15 cellular contexts compared by ENCODE assay signal in genomic region chr9:116313638-116314037, GRCh38.
DNase-seq lines count a peak whose midpoint lies in the region; ATAC-seq and TF ChIP-seq lines count a peak whose summit lies in the region.
"Had no signal": no experiment of that assay in that cellular context is flagged by ENCODE, and none has a peak within 500 bp of the region (broad histone marks: within the 10 kb centered on the region; RNA-seq: fewer than 3 reads in every experiment).

No MANE protein-coding gene starts in this region.

- H3K4me1 Mint-ChIP-seq in neural progenitor cell (peaks cover 19% of the 10 kb centered on the region), CD14-positive monocyte (no peaks in the 10 kb centered on the region)
- no peaks in the 10 kb centered on the region for H3K4me1 Mint-ChIP-seq in activated CD8-positive, alpha-beta T cell treated with anti-CD3 and anti-CD28 coated beads for 36 hours (ENCODE audit: low read depth)

- no peak overlapping the region for H3K27ac Mint-ChIP-seq in neural progenitor cell
- H3K27ac Mint-ChIP-seq in activated CD8-positive, alpha-beta T cell treated with anti-CD3 and anti-CD28 coated beads for 36 hours: no peak overlapping the region
- H3K27ac Mint-ChIP-seq in CD14-positive monocyte: no peak overlapping the region

- H4K20me1 ChIP-seq in GM23248 (ENCODE audit: insufficient read depth): no peaks in the 10 kb centered on the region
- no peaks in the 10 kb centered on the region for H4K20me1 ChIP-seq in PC-9 (ENCODE audit: insufficient read depth)
- peaks cover 19% of the 10 kb centered on the region for H4K20me1 ChIP-seq in neural progenitor cell (ENCODE audit: low read depth)

- CTCF ChIA-PET in PC-9 (lab: Charles Lee): no interaction called here
- CTCF ChIA-PET in activated CD8-positive, alpha-beta T cell treated with anti-CD3 and anti-CD28 coated beads for 36 hours (lab: Charles Lee): no interaction called here

- H3K4me3 Mint-ChIP-seq in neural progenitor cell (no peak overlapping the region), CD14-positive monocyte (no peak overlapping the region)
- no peak overlapping the region for H3K4me3 Mint-ChIP-seq in activated CD8-positive, alpha-beta T cell treated with anti-CD3 and anti-CD28 coated beads for 36 hours

- H3F3A ChIP-seq in GM23248 (ENCODE audit: insufficient read depth): peaks cover 42% of the 10 kb centered on the region; the same call in 1 of the 2 replicates
- no peaks in the 10 kb centered on the region for H3F3A ChIP-seq in PC-9 (ENCODE audit: insufficient read depth, low read depth)
- H3F3A ChIP-seq in neural progenitor cell (ENCODE audit: low read depth): no peaks in the 10 kb centered on the region

- H3K36me3 Mint-ChIP-seq in neural progenitor cell (peaks cover 15% of the 10 kb centered on the region), CD14-positive monocyte (no peaks in the 10 kb centered on the region)
- H3K36me3 Mint-ChIP-seq in activated CD8-positive, alpha-beta T cell treated with anti-CD3 and anti-CD28 coated beads for 36 hours (ENCODE audit: low read depth): no peaks in the 10 kb centered on the region

- POLR2A ChIA-PET in PC-9 (lab: Charles Lee; ENCODE audit: unreplicated experiment): no interaction called here
- POLR2A ChIA-PET in activated CD8-positive, alpha-beta T cell treated with anti-CD3 and anti-CD28 coated beads for 36 hours (lab: Charles Lee): no interaction called here

- H3K4me2 ChIP-seq in GM23248 (ENCODE audit: unreplicated experiment) (no peak overlapping the region), PC-9 (no peak overlapping the region), neural progenitor cell (no peak overlapping the region)

- intact Hi-C loops in PC-9 (cut with micrococcal nuclease; ENCODE audit: unreplicated experiment): loop anchor here (10.0 kb wide), 1 partner anchor 719 kb away; no protein-coding TSS in a partner anchor
- intact Hi-C loops in activated CD8-positive, alpha-beta T cell treated with anti-CD3 and anti-CD28 coated beads for 36 hours (cut with micrococcal nuclease): no loop called here
- intact Hi-C loops in CD14-positive monocyte (cut with micrococcal nuclease): no loop called here

- H3K27me3 Mint-ChIP-seq in neural progenitor cell (ENCODE audit: insufficient read depth, low read depth) (peaks cover 24% of the 10 kb centered on the region), CD14-positive monocyte (ENCODE audit: low read depth in 3 of 3) (peaks cover 0 to 4% (median 4%) of the 10 kb centered on the region in 3 donors)
- no peaks in the 10 kb centered on the region for H3K27me3 Mint-ChIP-seq in activated CD8-positive, alpha-beta T cell treated with anti-CD3 and anti-CD28 coated beads for 36 hours

- H3K27ac ChIP-seq in GM23248: no peak overlapping the region
- H3K27ac ChIP-seq in PC-9: no peak overlapping the region
- no peak overlapping the region for H3K27ac ChIP-seq in neural progenitor cell
- H3K27ac ChIP-seq: esophagus squamous epithelium, heart left ventricle, right atrium auricular region had no signal

- in situ Hi-C loops in GM23248 (cut with MboI): no loop called here

- H3K27me3 ChIP-seq in GM23248 (replicated peaks; ENCODE audit: insufficient read depth) (no peaks in the 10 kb centered on the region), PC-9 (ENCODE audit: insufficient read depth, low read depth) (no peaks in the 10 kb centered on the region), neural progenitor cell (peaks cover 72% of the 10 kb centered on the region)
- H3K27me3 ChIP-seq: esophagus squamous epithelium, heart left ventricle, right atrium auricular region had no signal

- peaks cover 27% of the 10 kb centered on the region for H3K36me3 ChIP-seq in GM23248 (ENCODE audit: low read depth)
- no peaks in the 10 kb centered on the region for H3K36me3 ChIP-seq in PC-9 (ENCODE audit: low read depth)
- no peaks in the 10 kb centered on the region for H3K36me3 ChIP-seq in neural progenitor cell
- H3K36me3 ChIP-seq: esophagus squamous epithelium, heart left ventricle, right atrium auricular region had no signal

- H3K9ac ChIP-seq in GM23248: no peak overlapping the region
- no peak overlapping the region for H3K9ac ChIP-seq in neural progenitor cell

- H3K79me2 ChIP-seq in GM23248 (ENCODE audit: insufficient read depth): no peaks in the 10 kb centered on the region
- H3K79me2 ChIP-seq in PC-9 (ENCODE audit: low read depth): no peaks in the 10 kb centered on the region
- H3K79me2 ChIP-seq in neural progenitor cell (ENCODE audit: low read depth): no peaks in the 10 kb centered on the region

- ATAC-seq in activated CD8-positive, alpha-beta T cell treated with anti-CD3 and anti-CD28 coated beads for 36 hours: no peak
- ATAC-seq: heart left ventricle had no signal

- DNase-seq in GM23248 (peak; percentile 46), PC-9 (no peak), cardiac fibroblast (ENCODE audit: low read depth in 2 of 2) (peak in 1 of 2 donors; percentile 31), neural progenitor cell (ENCODE audit: low spot score) (no peak), kidney tubule cell (ENCODE audit: low spot score) (no peak), CD14-positive monocyte (ENCODE audit: low spot score) (no peak), amygdala (lab: John Stamatoyannopoulos, UW) (no peak)
- DNase-seq in activated CD8-positive, alpha-beta T cell treated with anti-CD3 and anti-CD28 coated beads for 36 hours: no peak
- DNase-seq: DMS79, esophagus squamous epithelium, heart left ventricle, NCI-H1417 treated with DMSO at 0.1 percent for 48 hours, nucleus accumbens, T1000 had no signal

- H2AFZ ChIP-seq in GM23248 (no peak overlapping the region), PC-9 (no peak overlapping the region), neural progenitor cell (replicated peaks) (no peak overlapping the region)

- H3K9me3 Mint-ChIP-seq in neural progenitor cell: peaks cover 5% of the 10 kb centered on the region
- no peaks in the 10 kb centered on the region for H3K9me3 Mint-ChIP-seq in activated CD8-positive, alpha-beta T cell treated with anti-CD3 and anti-CD28 coated beads for 36 hours
- peaks cover 0 to 4% (median 2%) of the 10 kb centered on the region in 7 donors for H3K9me3 Mint-ChIP-seq in CD14-positive monocyte

- BruUV-seq in PC-9 (replicated peaks; lab: Mats Ljungman, UMichigan): no TSS peak

- TF ChIP-seq CTCF in PC-9 (conservative IDR thresholded peaks at IDR 0.05) (peak; percentile 26; the same call in 1 of the 2 replicates), cardiac fibroblast (IDR thresholded peaks at IDR 0.05; ENCODE audit: low read depth, low read length) (peak; percentile 31), neural progenitor cell (IDR thresholded peaks at IDR 0.05) (peak; percentile 24), CD14-positive monocyte (IDR thresholded peaks at IDR 0.05) (no peak)
- no peak for TF ChIP-seq CTCF in activated CD8-positive, alpha-beta T cell treated with anti-CD3 and anti-CD28 coated beads for 36 hours (IDR thresholded peaks at IDR 0.05)

- H3K4me1 ChIP-seq in GM23248 (ENCODE audit: insufficient read depth) (peaks cover 6% of the 10 kb centered on the region; the same call in 1 of the 2 replicates), PC-9 (replicated peaks; ENCODE audit: insufficient read depth) (no peaks in the 10 kb centered on the region), neural progenitor cell (peaks cover 2% of the 10 kb centered on the region)
- H3K4me1 ChIP-seq: esophagus squamous epithelium had no signal

- H3K4me3 ChIP-seq in GM23248: no peak overlapping the region
- no peak overlapping the region for H3K4me3 ChIP-seq in PC-9
- no peak overlapping the region for H3K4me3 ChIP-seq in cardiac fibroblast (replicated peaks in 1 of 2; ENCODE audit: low read depth in 2 of 2, low read length in 2 of 2)
- H3K4me3 ChIP-seq in neural progenitor cell: no peak overlapping the region
- H3K4me3 ChIP-seq: esophagus squamous epithelium, heart left ventricle, right atrium auricular region had no signal

- no peaks in the 10 kb centered on the region for H3K9me2 ChIP-seq in GM23248 (ENCODE audit: insufficient read depth)
- H3K9me2 ChIP-seq in PC-9 (ENCODE audit: insufficient read depth): 0 out of 2 replicates have a peak, but pooled peaks cover 4% of the 10 kb centered on the region

- H3K9me3 ChIP-seq in GM23248 (ENCODE audit: low read depth) (no peaks in the 10 kb centered on the region), PC-9 (ENCODE audit: insufficient read depth, low read depth) (no peaks in the 10 kb centered on the region), neural progenitor cell (ENCODE audit: low read depth) (no peaks in the 10 kb centered on the region)
- H3K9me3 ChIP-seq: esophagus squamous epithelium, heart left ventricle, right atrium auricular region had no signal

- 80 to 86% methylated on average over 3 of the region's 3 CpGs for WGBS in GM23248 (ENCODE audit: low coverage in 1 of 2, low lambda C conversion rate in 2 of 2, missing lambda C conversion rate in 2 of 2), 2 experiments

Comparison
In these comparisons a context has a peak if more than half of its experiments do, and no peak if none do; other contexts are left out.
1. CTCF ChIP-seq: peak in PC-9 (single experiment), cardiac fibroblast (single experiment) and neural progenitor cell (single experiment); none in activated CD8-positive, alpha-beta T cell treated with anti-CD3 and anti-CD28 coated beads for 36 hours (single experiment) and CD14-positive monocyte (single experiment).